ENCODE assay signal across 1 cellular context in the genomic region with DNA sequence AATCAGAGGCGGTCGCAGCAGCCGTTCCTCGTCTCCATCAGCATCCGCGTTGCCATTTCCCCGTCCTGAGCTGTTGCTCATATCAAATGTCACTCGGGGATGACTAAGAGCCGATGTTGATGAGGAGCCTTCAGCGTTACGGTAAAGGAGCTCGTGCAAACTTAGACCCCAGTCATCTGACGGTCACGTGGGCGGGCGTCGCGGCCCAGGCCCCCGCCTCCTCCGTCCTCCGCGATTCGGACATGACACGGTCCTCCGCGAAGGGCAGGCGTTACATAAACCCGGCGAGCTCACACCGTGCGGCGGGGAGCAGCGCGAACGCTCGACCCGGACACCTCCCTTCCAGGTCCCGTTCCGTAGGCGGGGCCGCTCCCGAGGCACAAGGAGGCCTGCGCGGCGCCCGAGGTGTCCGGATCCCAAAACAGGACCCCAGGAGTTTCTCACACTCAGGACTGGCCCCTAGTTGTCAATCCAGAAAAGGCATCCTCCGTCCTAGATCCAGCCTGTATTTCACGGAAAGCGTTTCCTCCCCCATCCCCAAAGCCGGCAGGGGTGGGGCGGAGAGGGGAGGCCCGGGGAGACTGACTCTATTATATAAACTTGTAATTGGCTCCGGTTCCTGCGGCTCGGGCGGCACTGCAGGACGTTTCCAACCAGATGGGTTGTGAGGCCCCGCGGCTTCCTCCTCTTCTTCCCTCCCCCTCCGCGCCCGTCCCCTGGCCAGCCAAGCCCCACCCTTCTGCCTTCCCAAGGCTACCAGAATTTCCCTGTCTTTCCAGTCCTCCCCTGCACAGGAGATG.
A peak's percentile ranks its signal among the peaks of the same experiment; 100 is the strongest.
TF ChIP-seq lines count a peak whose summit lies in the region.

No MANE protein-coding gene starts in this region.

TF ChIP-seq in WTC11, 78 proteins besides CTCF, POLR2A, EP300 and RAD21 (continued from another document):
- TF ChIP-seq, protein P1, sequence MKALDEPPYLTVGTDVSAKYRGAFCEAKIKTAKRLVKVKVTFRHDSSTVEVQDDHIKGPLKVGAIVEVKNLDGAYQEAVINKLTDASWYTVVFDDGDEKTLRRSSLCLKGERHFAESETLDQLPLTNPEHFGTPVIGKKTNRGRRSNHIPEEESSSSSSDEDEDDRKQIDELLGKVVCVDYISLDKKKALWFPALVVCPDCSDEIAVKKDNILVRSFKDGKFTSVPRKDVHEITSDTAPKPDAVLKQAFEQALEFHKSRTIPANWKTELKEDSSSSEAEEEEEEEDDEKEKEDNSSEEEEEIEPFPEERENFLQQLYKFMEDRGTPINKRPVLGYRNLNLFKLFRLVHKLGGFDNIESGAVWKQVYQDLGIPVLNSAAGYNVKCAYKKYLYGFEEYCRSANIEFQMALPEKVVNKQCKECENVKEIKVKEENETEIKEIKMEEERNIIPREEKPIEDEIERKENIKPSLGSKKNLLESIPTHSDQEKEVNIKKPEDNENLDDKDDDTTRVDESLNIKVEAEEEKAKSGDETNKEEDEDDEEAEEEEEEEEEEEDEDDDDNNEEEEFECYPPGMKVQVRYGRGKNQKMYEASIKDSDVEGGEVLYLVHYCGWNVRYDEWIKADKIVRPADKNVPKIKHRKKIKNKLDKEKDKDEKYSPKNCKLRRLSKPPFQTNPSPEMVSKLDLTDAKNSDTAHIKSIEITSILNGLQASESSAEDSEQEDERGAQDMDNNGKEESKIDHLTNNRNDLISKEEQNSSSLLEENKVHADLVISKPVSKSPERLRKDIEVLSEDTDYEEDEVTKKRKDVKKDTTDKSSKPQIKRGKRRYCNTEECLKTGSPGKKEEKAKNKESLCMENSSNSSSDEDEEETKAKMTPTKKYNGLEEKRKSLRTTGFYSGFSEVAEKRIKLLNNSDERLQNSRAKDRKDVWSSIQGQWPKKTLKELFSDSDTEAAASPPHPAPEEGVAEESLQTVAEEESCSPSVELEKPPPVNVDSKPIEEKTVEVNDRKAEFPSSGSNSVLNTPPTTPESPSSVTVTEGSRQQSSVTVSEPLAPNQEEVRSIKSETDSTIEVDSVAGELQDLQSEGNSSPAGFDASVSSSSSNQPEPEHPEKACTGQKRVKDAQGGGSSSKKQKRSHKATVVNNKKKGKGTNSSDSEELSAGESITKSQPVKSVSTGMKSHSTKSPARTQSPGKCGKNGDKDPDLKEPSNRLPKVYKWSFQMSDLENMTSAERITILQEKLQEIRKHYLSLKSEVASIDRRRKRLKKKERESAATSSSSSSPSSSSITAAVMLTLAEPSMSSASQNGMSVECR (CRISPR knock-in tag; IDR thresholded peaks at IDR 0.05; ENCODE audit: borderline replicate concordance) = peak; percentile 57; the same call in 1 of the 2 replicates
- TF ChIP-seq RELA (CRISPR knock-in tag; IDR thresholded peaks at IDR 0.05; ENCODE audit: borderline replicate concordance) (no peak), ZMAT4 (CRISPR knock-in tag; IDR thresholded peaks at IDR 0.05) (no peak), IRF1 (CRISPR knock-in tag; IDR thresholded peaks at IDR 0.05) (peak; percentile 78; the same call in 1 of the 2 replicates), JUN (CRISPR knock-in tag; IDR thresholded peaks at IDR 0.05) (no peak), NFYB (CRISPR knock-in tag; conservative IDR thresholded peaks at IDR 0.05; ENCODE audit: low read depth) (0 out of 2 replicates have a peak, but pooled peaks have one; percentile 17), ZNF121 (CRISPR knock-in tag; IDR thresholded peaks at IDR 0.05) (no peak), FOXK1 (CRISPR knock-in tag; IDR thresholded peaks at IDR 0.05) (peak; percentile 84), TEAD1 (CRISPR knock-in tag; IDR thresholded peaks at IDR 0.05) (peak; percentile 52; the same call in 1 of the 2 replicates), ZNF317 (CRISPR knock-in tag; IDR thresholded peaks at IDR 0.05; ENCODE audit: borderline replicate concordance, low read depth) (0 out of 2 replicates have a peak, but pooled peaks have one; percentile 14), MYBL2 (CRISPR knock-in tag; IDR thresholded peaks at IDR 0.05) (peak; percentile 61; the same call in 1 of the 2 replicates), CREB1 (CRISPR knock-in tag; IDR thresholded peaks at IDR 0.05) (peak; percentile 80; the same call in 1 of the 2 replicates)
- TF ChIP-seq, protein P2, sequence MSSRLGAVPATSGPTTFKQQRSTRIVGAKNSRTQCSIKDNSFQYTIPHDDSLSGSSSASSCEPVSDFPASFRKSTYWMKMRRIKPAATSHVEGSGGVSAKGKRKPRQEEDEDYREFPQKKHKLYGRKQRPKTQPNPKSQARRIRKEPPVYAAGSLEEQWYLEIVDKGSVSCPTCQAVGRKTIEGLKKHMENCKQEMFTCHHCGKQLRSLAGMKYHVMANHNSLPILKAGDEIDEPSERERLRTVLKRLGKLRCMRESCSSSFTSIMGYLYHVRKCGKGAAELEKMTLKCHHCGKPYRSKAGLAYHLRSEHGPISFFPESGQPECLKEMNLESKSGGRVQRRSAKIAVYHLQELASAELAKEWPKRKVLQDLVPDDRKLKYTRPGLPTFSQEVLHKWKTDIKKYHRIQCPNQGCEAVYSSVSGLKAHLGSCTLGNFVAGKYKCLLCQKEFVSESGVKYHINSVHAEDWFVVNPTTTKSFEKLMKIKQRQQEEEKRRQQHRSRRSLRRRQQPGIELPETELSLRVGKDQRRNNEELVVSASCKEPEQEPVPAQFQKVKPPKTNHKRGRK (CRISPR knock-in tag; IDR thresholded peaks at IDR 0.05; ENCODE audit: borderline replicate concordance) = no peak
- TF ChIP-seq, protein P3, sequence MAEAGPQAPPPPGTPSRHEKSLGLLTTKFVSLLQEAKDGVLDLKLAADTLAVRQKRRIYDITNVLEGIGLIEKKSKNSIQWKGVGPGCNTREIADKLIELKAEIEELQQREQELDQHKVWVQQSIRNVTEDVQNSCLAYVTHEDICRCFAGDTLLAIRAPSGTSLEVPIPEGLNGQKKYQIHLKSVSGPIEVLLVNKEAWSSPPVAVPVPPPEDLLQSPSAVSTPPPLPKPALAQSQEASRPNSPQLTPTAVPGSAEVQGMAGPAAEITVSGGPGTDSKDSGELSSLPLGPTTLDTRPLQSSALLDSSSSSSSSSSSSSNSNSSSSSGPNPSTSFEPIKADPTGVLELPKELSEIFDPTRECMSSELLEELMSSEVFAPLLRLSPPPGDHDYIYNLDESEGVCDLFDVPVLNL (CRISPR knock-in tag; IDR thresholded peaks at IDR 0.05; ENCODE audit: borderline replicate concordance, low read depth) = no peak
- TF ChIP-seq, protein P4, sequence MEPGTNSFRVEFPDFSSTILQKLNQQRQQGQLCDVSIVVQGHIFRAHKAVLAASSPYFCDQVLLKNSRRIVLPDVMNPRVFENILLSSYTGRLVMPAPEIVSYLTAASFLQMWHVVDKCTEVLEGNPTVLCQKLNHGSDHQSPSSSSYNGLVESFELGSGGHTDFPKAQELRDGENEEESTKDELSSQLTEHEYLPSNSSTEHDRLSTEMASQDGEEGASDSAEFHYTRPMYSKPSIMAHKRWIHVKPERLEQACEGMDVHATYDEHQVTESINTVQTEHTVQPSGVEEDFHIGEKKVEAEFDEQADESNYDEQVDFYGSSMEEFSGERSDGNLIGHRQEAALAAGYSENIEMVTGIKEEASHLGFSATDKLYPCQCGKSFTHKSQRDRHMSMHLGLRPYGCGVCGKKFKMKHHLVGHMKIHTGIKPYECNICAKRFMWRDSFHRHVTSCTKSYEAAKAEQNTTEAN (CRISPR knock-in tag; IDR thresholded peaks at IDR 0.05) = 0 out of 2 replicates have a peak, but pooled peaks have one; percentile 84
- TF ChIP-seq, protein P5, sequence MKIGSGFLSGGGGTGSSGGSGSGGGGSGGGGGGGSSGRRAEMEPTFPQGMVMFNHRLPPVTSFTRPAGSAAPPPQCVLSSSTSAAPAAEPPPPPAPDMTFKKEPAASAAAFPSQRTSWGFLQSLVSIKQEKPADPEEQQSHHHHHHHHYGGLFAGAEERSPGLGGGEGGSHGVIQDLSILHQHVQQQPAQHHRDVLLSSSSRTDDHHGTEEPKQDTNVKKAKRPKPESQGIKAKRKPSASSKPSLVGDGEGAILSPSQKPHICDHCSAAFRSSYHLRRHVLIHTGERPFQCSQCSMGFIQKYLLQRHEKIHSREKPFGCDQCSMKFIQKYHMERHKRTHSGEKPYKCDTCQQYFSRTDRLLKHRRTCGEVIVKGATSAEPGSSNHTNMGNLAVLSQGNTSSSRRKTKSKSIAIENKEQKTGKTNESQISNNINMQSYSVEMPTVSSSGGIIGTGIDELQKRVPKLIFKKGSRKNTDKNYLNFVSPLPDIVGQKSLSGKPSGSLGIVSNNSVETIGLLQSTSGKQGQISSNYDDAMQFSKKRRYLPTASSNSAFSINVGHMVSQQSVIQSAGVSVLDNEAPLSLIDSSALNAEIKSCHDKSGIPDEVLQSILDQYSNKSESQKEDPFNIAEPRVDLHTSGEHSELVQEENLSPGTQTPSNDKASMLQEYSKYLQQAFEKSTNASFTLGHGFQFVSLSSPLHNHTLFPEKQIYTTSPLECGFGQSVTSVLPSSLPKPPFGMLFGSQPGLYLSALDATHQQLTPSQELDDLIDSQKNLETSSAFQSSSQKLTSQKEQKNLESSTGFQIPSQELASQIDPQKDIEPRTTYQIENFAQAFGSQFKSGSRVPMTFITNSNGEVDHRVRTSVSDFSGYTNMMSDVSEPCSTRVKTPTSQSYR (CRISPR knock-in tag; IDR thresholded peaks at IDR 0.05) = no peak
- TF ChIP-seq, protein P6, sequence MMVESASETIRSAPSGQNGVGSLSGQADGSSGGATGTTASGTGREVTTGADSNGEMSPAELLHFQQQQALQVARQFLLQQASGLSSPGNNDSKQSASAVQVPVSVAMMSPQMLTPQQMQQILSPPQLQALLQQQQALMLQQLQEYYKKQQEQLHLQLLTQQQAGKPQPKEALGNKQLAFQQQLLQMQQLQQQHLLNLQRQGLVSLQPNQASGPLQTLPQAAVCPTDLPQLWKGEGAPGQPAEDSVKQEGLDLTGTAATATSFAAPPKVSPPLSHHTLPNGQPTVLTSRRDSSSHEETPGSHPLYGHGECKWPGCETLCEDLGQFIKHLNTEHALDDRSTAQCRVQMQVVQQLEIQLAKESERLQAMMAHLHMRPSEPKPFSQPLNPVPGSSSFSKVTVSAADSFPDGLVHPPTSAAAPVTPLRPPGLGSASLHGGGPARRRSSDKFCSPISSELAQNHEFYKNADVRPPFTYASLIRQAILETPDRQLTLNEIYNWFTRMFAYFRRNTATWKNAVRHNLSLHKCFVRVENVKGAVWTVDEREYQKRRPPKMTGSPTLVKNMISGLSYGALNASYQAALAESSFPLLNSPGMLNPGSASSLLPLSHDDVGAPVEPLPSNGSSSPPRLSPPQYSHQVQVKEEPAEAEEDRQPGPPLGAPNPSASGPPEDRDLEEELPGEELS (CRISPR knock-in tag; IDR thresholded peaks at IDR 0.05) = peak; percentile 73; the same call in 1 of the 2 replicates
- TF ChIP-seq, protein P7, sequence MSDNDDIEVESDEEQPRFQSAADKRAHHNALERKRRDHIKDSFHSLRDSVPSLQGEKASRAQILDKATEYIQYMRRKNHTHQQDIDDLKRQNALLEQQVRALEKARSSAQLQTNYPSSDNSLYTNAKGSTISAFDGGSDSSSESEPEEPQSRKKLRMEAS (CRISPR knock-in tag; IDR thresholded peaks at IDR 0.05) = peak; percentile 97
